ENCODE assay signal across 8 cellular contexts in genomic region chr12:65891987-65892481, GRCh38.
DNase-seq lines count a peak whose midpoint lies in the region; TF ChIP-seq lines count a peak whose summit lies in the region.

No MANE protein-coding gene starts in this region.

- intact Hi-C loops in activated CD4-positive, alpha-beta T cell treated with anti-CD3 and anti-CD28 coated beads, Interleukin-2, amount 10 ng/mL, durations not matched to agents 24 days and 14 days (cut with micrococcal nuclease), result no loop called here

- peak overlapping the region; percentile 55 for H3K4me3 ChIP-seq in AG10803 (ENCODE audit: low read length)

- H3K9me3 Mint-ChIP-seq in activated CD4-positive, alpha-beta T cell treated with anti-CD3 and anti-CD28 coated beads, Interleukin-2, amount 10 ng/mL, durations not matched to agents 24 days and 14 days, result no peaks in the 10 kb centered on the region

- H3K27me3 Mint-ChIP-seq in activated CD4-positive, alpha-beta T cell treated with anti-CD3 and anti-CD28 coated beads, Interleukin-2, amount 10 ng/mL, durations not matched to agents 24 days and 14 days, result peaks cover 17% of the 10 kb centered on the region

- H3K36me3 Mint-ChIP-seq in activated CD4-positive, alpha-beta T cell treated with anti-CD3 and anti-CD28 coated beads, Interleukin-2, amount 10 ng/mL, durations not matched to agents 24 days and 14 days (ENCODE audit: low read depth), result no peaks in the 10 kb centered on the region

- no peak overlapping the region for H3K27ac Mint-ChIP-seq in activated CD4-positive, alpha-beta T cell treated with anti-CD3 and anti-CD28 coated beads, Interleukin-2, amount 10 ng/mL, durations not matched to agents 24 days and 14 days

- peak; percentile 100 for DNase-seq in AG10803 (ENCODE audit: low read depth)
- peak; percentile 100 for DNase-seq in fibroblast of gingiva (ENCODE audit: low read depth)
- DNase-seq in occipital lobe (lab: John Stamatoyannopoulos, UW), result peak; percentile 70
- no peak for DNase-seq in GF-D8 (lab: John Stamatoyannopoulos, UW)
- DNase-seq in NCI-H2171 (lab: John Stamatoyannopoulos, UW), result no peak
- DNase-seq in activated CD4-positive, alpha-beta T cell treated with anti-CD3 and anti-CD28 coated beads, Interleukin-2, amount 10 ng/mL, durations not matched to agents 24 days and 14 days, result no peak
- no peak for DNase-seq in DMS53 treated with DMSO at 0.1 percent for 48 hours (lab: John Stamatoyannopoulos, UW; ENCODE audit: unreplicated experiment)

- H3K4me3 Mint-ChIP-seq in activated CD4-positive, alpha-beta T cell treated with anti-CD3 and anti-CD28 coated beads, Interleukin-2, amount 10 ng/mL, durations not matched to agents 24 days and 14 days, result no peak overlapping the region

- TF ChIP-seq CTCF in AG10803 (conservative IDR thresholded peaks at IDR 0.05; ENCODE audit: low read length), result no peak

- no peaks in the 10 kb centered on the region for H3K4me1 Mint-ChIP-seq in activated CD4-positive, alpha-beta T cell treated with anti-CD3 and anti-CD28 coated beads, Interleukin-2, amount 10 ng/mL, durations not matched to agents 24 days and 14 days

TF ChIP-seq in PFSK-1, 5 proteins besides CTCF, POLR2A, EP300 and RAD21:
- TF ChIP-seq FOXP2 (optimal IDR thresholded peaks at IDR 0.05; ENCODE audit: borderline replicate concordance, extremely low read depth, extremely low read length, insufficient read depth) (no peak), POLR2AphosphoS5 (IDR thresholded peaks at IDR 0.05; ENCODE audit: low read depth, low read length) (peak; percentile 52), REST (IDR thresholded peaks at IDR 0.05; ENCODE audit: insufficient read depth in 1 of 2, low read depth in 2 of 2, low read length in 2 of 2) (no peak), SIN3A (IDR thresholded peaks at IDR 0.05; ENCODE audit: borderline replicate concordance, insufficient read depth, low read length) (peak; percentile 31; the same call in 1 of the 2 replicates)

Comparison
In these comparisons a context has a peak if more than half of its experiments do, and no peak if none do; other contexts are left out.
1. DNase-seq: peak in AG10803 (single experiment), fibroblast of gingiva (single experiment) and occipital lobe (single experiment); none in GF-D8 (single experiment), NCI-H2171 (single experiment), activated CD4-positive, alpha-beta T cell treated with anti-CD3 and anti-CD28 coated beads, Interleukin-2, amount 10 ng/mL, durations not matched to agents 24 days and 14 days (single experiment) and DMS53 treated with DMSO at 0.1 percent for 48 hours (single experiment).